ENCODE assay signal across 11 cellular contexts in the genomic region with DNA sequence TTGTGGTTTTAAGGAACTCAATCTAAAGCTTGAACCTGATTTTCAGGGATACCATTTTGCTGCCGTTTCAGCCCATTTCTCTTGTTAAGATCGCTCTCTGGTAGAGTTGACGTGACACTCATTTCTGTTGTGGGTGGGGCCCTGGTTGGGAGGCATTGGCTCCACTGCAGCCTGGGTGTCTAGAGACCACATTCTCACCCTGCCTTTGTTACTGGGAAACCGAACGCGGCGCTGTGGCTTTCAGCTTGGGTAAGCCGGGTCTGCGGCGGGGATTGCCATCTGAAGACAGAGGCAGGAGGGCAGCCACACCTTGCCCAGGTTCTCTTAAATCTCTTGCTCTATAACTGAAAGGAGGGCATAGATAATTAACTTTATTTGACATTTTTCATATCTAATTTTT. TPM values are rescaled to one million over a fixed set of nuclear protein-coding genes. Genes with fewer than 3 reads are reported as not detected.
A peak's percentile ranks its signal among the peaks of the same experiment; 100 is the strongest.
DNase-seq lines count a peak whose midpoint lies in the region; ATAC-seq, FAIRE-seq and TF ChIP-seq lines count a peak whose summit lies in the region.
"Had no signal": no experiment of that assay in that cellular context is flagged by ENCODE, and none has a peak within 500 bp of the region (broad histone marks: within the 10 kb centered on the region; RNA-seq: fewer than 3 reads in every experiment).

No MANE protein-coding gene starts in this region.

- FAIRE-seq in keratinocyte (lab: Jason Lieb, UNC), result peak; percentile 29

- intact Hi-C loops in MCF 10A (cut with micrococcal nuclease), result no loop called here

- H3K4me3 Mint-ChIP-seq in MCF 10A (ENCODE audit: unreplicated experiment), result no peak overlapping the region

- H3K27me3 ChIP-seq in keratinocyte (ENCODE audit: control insufficient read depth, extremely low read depth, insufficient read depth, low read length), result no peaks in the 10 kb centered on the region
- H3K27me3 ChIP-seq: brain microvascular endothelial cell had no signal

- no peaks in the 10 kb centered on the region for H3K9me3 Mint-ChIP-seq in MCF 10A (ENCODE audit: unreplicated experiment)

- H3K4me3 ChIP-seq in keratinocyte (ENCODE audit: control insufficient read depth in 2 of 3, extremely low read depth in 1 of 3, insufficient read depth in 2 of 3, low read depth in 1 of 3, low read length in 3 of 3), result peak overlapping the region; percentile 17 to 90 (median 61)

- BruUV-seq in MCF 10A (replicated peaks; lab: Mats Ljungman, UMichigan), result no TSS peak

- peak overlapping the region; percentile 98 for H3K9ac ChIP-seq in keratinocyte (ENCODE audit: control insufficient read depth, extremely low read depth, insufficient read depth, low read length)

- peak overlapping the region; percentile 99 for H3K27ac ChIP-seq in keratinocyte (ENCODE audit: control insufficient read depth, insufficient read depth, low read length)
- H3K27ac ChIP-seq: brain microvascular endothelial cell had no signal

- peaks cover 2% of the 10 kb centered on the region for H3K9me1 ChIP-seq in keratinocyte (ENCODE audit: control insufficient read depth, extremely low read depth, insufficient read depth, low read length)

- no peaks in the 10 kb centered on the region for H3K36me3 Mint-ChIP-seq in MCF 10A (ENCODE audit: insufficient read depth, unreplicated experiment)

- POLR2A ChIA-PET in GM10248 (lab: Yijun Ruan, JAX) (interaction anchor here (0.7 kb wide), 1 partner anchor 84 kb away, joined by 3 read pairs; no protein-coding TSS in a partner anchor), MCF 10A (lab: Yijun Ruan, JAX) (interaction anchor here (0.6 to 1.5 kb wide), 2 partner anchors 24 to 195 kb away, joined by 3 to 5 read pairs; no protein-coding TSS in a partner anchor)

- H3K4me1 ChIP-seq in keratinocyte (ENCODE audit: control insufficient read depth, extremely low read depth, insufficient read depth, low read length), result peaks cover 75% of the 10 kb centered on the region

- H3K27ac Mint-ChIP-seq in MCF 10A (ENCODE audit: low read depth, unreplicated experiment), result no peak overlapping the region

- no peaks in the 10 kb centered on the region for H3K27me3 Mint-ChIP-seq in MCF 10A (ENCODE audit: insufficient read depth, unreplicated experiment)

- H3K79me2 ChIP-seq in keratinocyte (ENCODE audit: control insufficient read depth, insufficient read depth, low read length), result peaks cover 78% of the 10 kb centered on the region

- ATAC-seq in GM21381 (IDR thresholded peaks at IDR 0.05; ENCODE audit: unreplicated experiment), result peak; percentile 73

- no peak for TF ChIP-seq CTCF in GM10248 (IDR thresholded peaks at IDR 0.05; ENCODE audit: control extremely low read depth, extremely low read depth, low read depth, missing control alignments)
- TF ChIP-seq CTCF in keratinocyte (optimal IDR thresholded peaks at IDR 0.05 in 1 of 3, IDR thresholded peaks at IDR 0.05 in 1 of 3, conservative IDR thresholded peaks at IDR 0.05 in 1 of 3; ENCODE audit: extremely low read depth in 1 of 3, insufficient read depth in 2 of 3, low read length in 3 of 3), result no peak
- no peak for TF ChIP-seq CTCF in GM13976 (IDR thresholded peaks at IDR 0.05; ENCODE audit: borderline replicate concordance, control extremely low read depth, extremely low read depth, insufficient read depth, missing control alignments)
- no peak for TF ChIP-seq CTCF in MCF 10A (IDR thresholded peaks at IDR 0.05; ENCODE audit: unreplicated experiment)

- in situ Hi-C loops in GM13976 (cut with MboI; ENCODE audit: low sequenced_read_pairs, unreplicated experiment), result no loop called here

- H2AFZ ChIP-seq in keratinocyte (ENCODE audit: control insufficient read depth, low read length), result no peak overlapping the region

- dilution Hi-C loops in keratinocyte (cut with MboI; ENCODE audit: extremely low pct_ligation_motif_present, low sequenced_read_pairs), result no loop called here

- peak overlapping the region; percentile 94 for H3K4me2 ChIP-seq in keratinocyte (ENCODE audit: control insufficient read depth, extremely low read depth, insufficient read depth, low read depth, low read length)

- CTCF ChIA-PET in GM10248 (lab: Yijun Ruan, JAX) (interaction anchor here (1.3 to 1.7 kb wide), 2 partner anchors 11 to 17 kb away, joined by 4 to 5 read pairs; no protein-coding TSS in a partner anchor), MCF 10A (lab: Yijun Ruan, JAX) (interaction anchor here (0.5 to 0.6 kb wide), 2 partner anchors 29 to 126 kb away, joined by 3 to 5 read pairs; no protein-coding TSS in a partner anchor)

- no peaks in the 10 kb centered on the region for H4K20me1 ChIP-seq in keratinocyte (ENCODE audit: control insufficient read depth, extremely low read depth, insufficient read depth, low read length)

- H3K9me3 ChIP-seq in keratinocyte (ENCODE audit: control insufficient read depth, low read depth, low read length), result no peaks in the 10 kb centered on the region

- peaks cover 4 to 19% of the 10 kb centered on the region in 2 experiments for H3K36me3 ChIP-seq in keratinocyte (ENCODE audit: control insufficient read depth in 2 of 2, extremely low read depth in 1 of 2, insufficient read depth in 2 of 2, low read length in 2 of 2)
- H3K36me3 ChIP-seq: brain microvascular endothelial cell had no signal

- DNase-seq in GM10248 (ENCODE audit: extremely low spot score) (peak; percentile 28), NCI-H187 (lab: John Stamatoyannopoulos, UW) (peak; percentile 15 to 59), keratinocyte (ENCODE audit: low read depth, low spot score) (no peak), anterior cingulate cortex (lab: John Stamatoyannopoulos, UW) (no peak), H4 (ENCODE audit: low spot score) (no peak), GM13976 (ENCODE audit: low spot score) (no peak), MCF 10A (ENCODE audit: unreplicated experiment) (no peak)
- DNase-seq: brain microvascular endothelial cell, DMS153 had no signal

- H3K4me1 Mint-ChIP-seq in MCF 10A (ENCODE audit: insufficient read depth, unreplicated experiment), result peaks cover 30% of the 10 kb centered on the region

RNA-seq across cellular contexts. Expression of gene EHF, which starts 3.2 kb away (rescaled TPM):
- 64.1 to 74.7 TPM (median 64.2 TPM) in 3 replicates for polyA plus RNA-seq in keratinocyte
- polyA plus RNA-seq in keratinocyte (2011; ENCODE audit: low read depth), result 166 TPM
- 35.4 and 44.1 TPM in 2 replicates for polyA plus RNA-seq in keratinocyte (2011; cell fraction: cytosol; rRNA removed)
- 63.4 and 73.7 TPM in 2 replicates for polyA plus RNA-seq in keratinocyte (2011; cell fraction: nucleus; rRNA removed)
- 46.1 and 56.5 TPM in 2 replicates for polyA plus RNA-seq in keratinocyte (2012; ENCODE audit: low replicate concordance)
- 159 to 232 TPM (median 215 TPM) in 3 replicates for polyA minus RNA-seq in keratinocyte
- 70.0 TPM for polyA minus RNA-seq in keratinocyte (2011; cell fraction: cytosol; rRNA and poly(A)+ RNA removed)
- 73.6 and 104 TPM in 2 replicates for polyA minus RNA-seq in keratinocyte (2011; cell fraction: nucleus; rRNA and poly(A)+ RNA removed)
- not detected in 2 replicates for total RNA-seq in H4 (2014; rRNA removed; shearing (Covaris generic))
- 0.54 and 1.1 TPM in 2 replicates for total RNA-seq in MCF 10A (2022)
- total RNA-seq: lung microvascular endothelial cell had no signal

Comparison
In these comparisons a context has a peak if more than half of its experiments do, and no peak if none do; other contexts are left out.
1. DNase-seq: peak in GM10248 (single experiment) and NCI-H187 (2 of 2); none in keratinocyte (single experiment), anterior cingulate cortex (0 of 58), H4 (single experiment), GM13976 (single experiment) and MCF 10A (single experiment).